ENCODE assay signal across 17 cellular contexts in genomic region chr13:83215627-83216026, GRCh38.
DNase-seq lines count a peak whose midpoint lies in the region; ATAC-seq and TF ChIP-seq lines count a peak whose summit lies in the region.
"Had no signal": no experiment of that assay in that cellular context is flagged by ENCODE, and none has a peak within 500 bp of the region (broad histone marks: within the 10 kb centered on the region; RNA-seq: fewer than 3 reads in every experiment).

No MANE protein-coding gene starts in this region.

- H3K9me2 ChIP-seq in GM23248 (ENCODE audit: insufficient read depth) = no peaks in the 10 kb centered on the region

- H3K27ac ChIP-seq in GM23248 (peak overlapping the region; percentile 54), thoracic aorta (peak overlapping the region in 1 of 2 donors; percentile 57)
- H3K27ac ChIP-seq: gastroesophageal sphincter, suprapubic skin had no signal

- H3K36me3 ChIP-seq in GM23248 (ENCODE audit: low read depth) = no peaks in the 10 kb centered on the region
- H3K36me3 ChIP-seq in thoracic aorta = no peaks in the 10 kb centered on the region
- H3K36me3 ChIP-seq: ascending aorta, gastroesophageal sphincter, suprapubic skin had no signal

- 0 out of 2 replicates have a peak overlapping the region, but pooled peaks have one; percentile 25 for H2AFZ ChIP-seq in GM23248

- in situ Hi-C loops in GM23248 (cut with MboI) = no loop called here

- no peaks in the 10 kb centered on the region for H3K4me1 Mint-ChIP-seq in activated CD4-positive, alpha-beta memory T cell treated with anti-CD3 and anti-CD28 coated beads, Interleukin-2, amount 10 ng/mL, durations not matched to agents 7 days and 5 days
- H3K4me1 Mint-ChIP-seq: activated B cell treated with CpG ODN at 0.5 μM for 24 hours; CD4-positive, alpha-beta memory T cell; naive thymus-derived CD8-positive, alpha-beta T cell had no signal

- peaks cover 36% of the 10 kb centered on the region for H3F3A ChIP-seq in GM23248 (ENCODE audit: insufficient read depth)

- H3K9ac ChIP-seq in GM23248 = no peak overlapping the region

- H3K79me2 ChIP-seq in GM23248 (ENCODE audit: insufficient read depth) = no peaks in the 10 kb centered on the region

- no peak overlapping the region for H3K27ac Mint-ChIP-seq in activated CD4-positive, alpha-beta memory T cell treated with anti-CD3 and anti-CD28 coated beads, Interleukin-2, amount 10 ng/mL, durations not matched to agents 7 days and 5 days
- H3K27ac Mint-ChIP-seq: activated B cell treated with CpG ODN at 0.5 μM for 24 hours; CD4-positive, alpha-beta memory T cell; naive thymus-derived CD8-positive, alpha-beta T cell had no signal

- H4K20me1 ChIP-seq in GM23248 (ENCODE audit: insufficient read depth) = no peaks in the 10 kb centered on the region

- 4 to 17% methylated on average over 1 of the region's 1 CpG for WGBS in GM23248 (ENCODE audit: low coverage in 1 of 2, low lambda C conversion rate in 2 of 2, missing lambda C conversion rate in 2 of 2), 2 experiments

- no peaks in the 10 kb centered on the region for H3K27me3 ChIP-seq in GM23248 (replicated peaks; ENCODE audit: insufficient read depth)
- H3K27me3 ChIP-seq in thoracic aorta (replicated peaks; ENCODE audit: insufficient read depth) = no peaks in the 10 kb centered on the region
- H3K27me3 ChIP-seq: ascending aorta, gastroesophageal sphincter, suprapubic skin had no signal

- CTCF ChIA-PET in activated CD4-positive, alpha-beta memory T cell treated with anti-CD3 and anti-CD28 coated beads, Interleukin-2, amount 10 ng/mL, durations not matched to agents 7 days and 5 days (lab: Charles Lee) = no interaction called here

- peak overlapping the region; percentile 47 for H3K4me2 ChIP-seq in GM23248 (ENCODE audit: unreplicated experiment)

- H3K9me3 Mint-ChIP-seq in activated CD4-positive, alpha-beta memory T cell treated with anti-CD3 and anti-CD28 coated beads, Interleukin-2, amount 10 ng/mL, durations not matched to agents 7 days and 5 days = peaks cover 2% of the 10 kb centered on the region

- no peaks in the 10 kb centered on the region for H3K36me3 Mint-ChIP-seq in activated CD4-positive, alpha-beta memory T cell treated with anti-CD3 and anti-CD28 coated beads, Interleukin-2, amount 10 ng/mL, durations not matched to agents 7 days and 5 days (ENCODE audit: low read depth)
- H3K36me3 Mint-ChIP-seq: CD4-positive, alpha-beta memory T cell; naive thymus-derived CD8-positive, alpha-beta T cell had no signal

- H3K4me1 ChIP-seq in GM23248 (ENCODE audit: insufficient read depth) = peaks cover 44% of the 10 kb centered on the region
- peaks cover 6 to 16% of the 10 kb centered on the region in 2 donors for H3K4me1 ChIP-seq in thoracic aorta (ENCODE audit: control insufficient read depth in 1 of 2, low read depth in 2 of 2)
- H3K4me1 ChIP-seq: gastroesophageal sphincter, suprapubic skin had no signal

- POLR2A ChIA-PET in activated CD4-positive, alpha-beta memory T cell treated with anti-CD3 and anti-CD28 coated beads, Interleukin-2, amount 10 ng/mL, durations not matched to agents 7 days and 5 days (lab: Charles Lee) = no interaction called here

- H3K27me3 Mint-ChIP-seq in activated CD4-positive, alpha-beta memory T cell treated with anti-CD3 and anti-CD28 coated beads, Interleukin-2, amount 10 ng/mL, durations not matched to agents 7 days and 5 days = no peaks in the 10 kb centered on the region
- H3K27me3 Mint-ChIP-seq: activated B cell treated with CpG ODN at 0.5 μM for 24 hours; CD4-positive, alpha-beta memory T cell; naive thymus-derived CD8-positive, alpha-beta T cell had no signal

- ATAC-seq in SK-N-SH treated with all-trans-retinoic acid at 6 μM for 48 hours (peak; percentile 89), thoracic aorta (ENCODE audit: insufficient number of reproducible peaks, low FRiP score, low read depth) (peak; percentile 55), HG03432 (IDR thresholded peaks at IDR 0.05; ENCODE audit: unreplicated experiment) (no peak), HG03045 (IDR thresholded peaks at IDR 0.05; ENCODE audit: unreplicated experiment) (no peak)
- ATAC-seq: gastroesophageal sphincter; GM12878; naive thymus-derived CD8-positive, alpha-beta T cell had no signal

- H3K4me3 Mint-ChIP-seq in activated CD4-positive, alpha-beta memory T cell treated with anti-CD3 and anti-CD28 coated beads, Interleukin-2, amount 10 ng/mL, durations not matched to agents 7 days and 5 days = no peak overlapping the region
- H3K4me3 Mint-ChIP-seq: activated B cell treated with CpG ODN at 0.5 μM for 24 hours; CD4-positive, alpha-beta memory T cell; naive thymus-derived CD8-positive, alpha-beta T cell had no signal

- H3K4me3 ChIP-seq in GM23248 (peak overlapping the region; percentile 34), thoracic aorta (no peak overlapping the region)
- H3K4me3 ChIP-seq: ascending aorta, gastroesophageal sphincter, GM12878, lung, suprapubic skin had no signal

- H3K9me3 ChIP-seq in GM23248 (ENCODE audit: low read depth) (no peaks in the 10 kb centered on the region), thoracic aorta (peaks cover 10% of the 10 kb centered on the region)

- peak; percentile 81 for DNase-seq in GM23248
- DNase-seq in fibroblast of peridontal ligament (ENCODE audit: extremely low read depth) = peak; percentile 88
- no peak for DNase-seq in thoracic aorta (ENCODE audit: low spot score)
- no peak for DNase-seq in activated CD4-positive, alpha-beta memory T cell treated with anti-CD3 and anti-CD28 coated beads, Interleukin-2, amount 10 ng/mL, durations not matched to agents 7 days and 5 days
- DNase-seq: activated B cell treated with CpG ODN at 0.5 μM for 24 hours; activated effector memory CD4-positive, alpha-beta T cell treated with anti-CD3 and anti-CD28 coated beads, Interleukin-2, amount 50 U/mL, for 16 hours; CD4-positive, alpha-beta memory T cell; naive thymus-derived CD8-positive, alpha-beta T cell; NCI-H2029 treated with DMSO at 0.1 percent for 48 hours had no signal

- no peak for TF ChIP-seq CTCF in thoracic aorta (IDR thresholded peaks at IDR 0.05)

TF ChIP-seq in SK-N-SH treated with all-trans-retinoic acid at 6 μM for 48 hours, 23 proteins besides CTCF, POLR2A, EP300 and RAD21:
- TF ChIP-seq ESRRG (CRISPR knock-in tag; IDR thresholded peaks at IDR 0.05) = no peak
- no peak for TF ChIP-seq ZNF8 (CRISPR knock-in tag; IDR thresholded peaks at IDR 0.05)
- no peak for TF ChIP-seq ZNF70 (CRISPR knock-in tag; IDR thresholded peaks at IDR 0.05)
- no peak for TF ChIP-seq POU6F1 (CRISPR knock-in tag; IDR thresholded peaks at IDR 0.05; ENCODE audit: borderline replicate concordance, low read depth)
- TF ChIP-seq ZC3H10 (CRISPR knock-in tag; IDR thresholded peaks at IDR 0.05) = no peak
- TF ChIP-seq SNAI2 (CRISPR knock-in tag; IDR thresholded peaks at IDR 0.05) = no peak
- TF ChIP-seq PPARA (CRISPR knock-in tag; IDR thresholded peaks at IDR 0.05; ENCODE audit: borderline replicate concordance) = no peak

Comparison
In these comparisons a context has a peak if more than half of its experiments do, and no peak if none do; other contexts are left out.
1. DNase-seq: peak in GM23248 (single experiment) and fibroblast of peridontal ligament (single experiment); none in thoracic aorta (single experiment) and activated CD4-positive, alpha-beta memory T cell treated with anti-CD3 and anti-CD28 coated beads, Interleukin-2, amount 10 ng/mL, durations not matched to agents 7 days and 5 days (single experiment).
2. ATAC-seq: peak in SK-N-SH treated with all-trans-retinoic acid at 6 μM for 48 hours (single experiment) and thoracic aorta (single experiment); none in HG03432 (single experiment) and HG03045 (single experiment).